Comparison of ENCODE assay signal across 8 cellular contexts in the genomic region with DNA sequence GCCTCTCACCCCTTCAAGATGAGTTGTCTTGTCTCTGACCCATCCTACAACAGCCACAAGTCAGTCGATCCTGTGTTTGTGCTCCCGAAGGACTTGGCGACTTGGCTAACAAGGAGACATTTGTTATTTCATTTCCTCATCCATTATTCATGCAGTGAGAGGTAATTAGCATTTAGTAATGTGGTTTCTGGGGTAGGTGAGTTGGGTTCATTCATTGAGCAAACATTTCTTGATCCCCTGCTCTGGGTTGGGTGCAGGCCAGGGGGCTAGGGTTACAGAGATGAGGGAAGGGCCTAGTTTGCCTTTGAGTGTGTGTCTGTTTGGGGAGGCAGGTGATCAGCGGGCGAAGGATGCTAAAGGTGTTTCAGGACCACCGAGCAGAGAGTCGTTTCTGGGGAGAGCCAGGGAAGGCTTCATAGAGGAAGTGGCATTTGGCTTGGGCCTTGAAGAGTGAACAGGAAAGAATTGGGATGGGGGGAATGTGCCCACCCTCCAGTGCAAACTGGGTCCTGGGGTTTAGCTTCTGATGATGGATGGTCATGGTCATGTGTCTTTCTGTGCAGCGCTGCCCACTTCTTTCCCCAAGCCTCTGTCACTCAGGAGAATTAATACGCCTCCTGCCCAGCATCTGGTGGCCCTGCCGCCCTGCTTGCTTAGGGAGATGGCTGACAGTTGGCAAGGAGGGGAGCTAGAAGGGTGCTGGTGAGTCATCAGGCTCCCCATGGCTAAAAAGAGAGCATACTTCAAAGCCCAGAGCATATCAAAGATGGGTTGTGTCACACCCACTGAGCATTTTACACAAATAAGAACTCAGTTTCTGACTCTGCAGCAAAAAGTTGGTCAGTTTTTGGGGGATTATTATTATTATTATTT. TPM values are rescaled to one million over a fixed set of nuclear protein-coding genes. Genes with fewer than 3 reads are reported as not detected.
A peak's percentile ranks its signal among the peaks of the same experiment; 100 is the strongest.
DNase-seq lines count a peak whose midpoint lies in the region; ATAC-seq lines count a peak whose summit lies in the region.

No MANE protein-coding gene starts in this region.

- no peak for ATAC-seq in GM18867 (IDR thresholded peaks at IDR 0.05; ENCODE audit: unreplicated experiment)
- no peak for ATAC-seq in GM19351 (IDR thresholded peaks at IDR 0.05; ENCODE audit: unreplicated experiment)
- no peak for ATAC-seq in GM19467 (IDR thresholded peaks at IDR 0.05; ENCODE audit: unreplicated experiment)

- peak; percentile 39 for DNase-seq in NCI-H82 (lab: John Stamatoyannopoulos, UW)
- no peak for DNase-seq in NCI-H82 treated with DMSO at 0.1 percent for 48 hours (lab: John Stamatoyannopoulos, UW; ENCODE audit: unreplicated experiment)
- peak; percentile 76 for DNase-seq in SK-MEL-5 (ENCODE audit: low read depth, low spot score)
- peak; percentile 21 for DNase-seq in dermis blood vessel endothelial cell
- DNase-seq in stimulated activated CD4-positive, alpha-beta T cell treated with anti-CD3 and anti-CD28 coated beads, Interleukin-2, amount 100 ng/mL, for 24 hours = peak; percentile 22 to 34

- in situ Hi-C loops in SK-MEL-5 (cut with HindIII; ENCODE audit: low pct_unique_long_range_greater_than_20kb, low sequenced_read_pairs) = no loop called here

RNA-seq across cellular contexts. Expression of a gene that starts 38.5 kb away (rescaled TPM):
- 74.8 and 85.2 TPM in 2 replicates for total RNA-seq in SK-MEL-5 (2014; rRNA removed; shearing (Covaris generic))
- polyA plus RNA-seq in SK-MEL-5 (2015; cell fraction: cytosol; rRNA removed) = 57.7 and 64.7 TPM in 2 replicates
- polyA plus RNA-seq in SK-MEL-5 (2015; cell fraction: nucleus; rRNA removed) = 64.3 and 74.9 TPM in 2 replicates
- total RNA-seq in dermis blood vessel endothelial cell = 16.8 and 17.2 TPM in 2 replicates
